9 cellular contexts compared by ENCODE assay signal in genomic region chr6:108689279-108690161, GRCh38.
A peak's percentile ranks its signal among the peaks of the same experiment; 100 is the strongest.
DNase-seq lines count a peak whose midpoint lies in the region; ATAC-seq and TF ChIP-seq lines count a peak whose summit lies in the region.
"Had no signal": no experiment of that assay in that cellular context is flagged by ENCODE, and none has a peak within 500 bp of the region (broad histone marks: within the 10 kb centered on the region; RNA-seq: fewer than 3 reads in every experiment).

No MANE protein-coding gene starts in this region.

- intact Hi-C loops in ascending aorta (cut with DNase I): loop anchor here (1.0 kb wide), 1 partner anchor 35 kb away; no protein-coding TSS in a partner anchor

- H3K36me3 ChIP-seq in ascending aorta (peaks cover 10 to 24% of the 10 kb centered on the region in 2 donors), thoracic aorta (no peaks in the 10 kb centered on the region)

- DNase-seq in HPDE6-E6E7 (ENCODE audit: extremely low spot score) (peak; percentile 99), ascending aorta (ENCODE audit: low spot score in 2 of 2) (peak; percentile 87 to 97), iPS-NIHi11 (ENCODE audit: low spot score) (peak; percentile 47), thoracic aorta (ENCODE audit: low spot score) (peak; percentile 77), NCI-H1417 treated with DMSO at 0.1 percent for 48 hours (lab: John Stamatoyannopoulos, UW) (no peak), dedifferentiated amniotic fluid mesenchymal stem cell (ENCODE audit: extremely low spot score) (no peak), COR-L47 (lab: John Stamatoyannopoulos, UW) (no peak)

- H3K4me3 ChIP-seq in ascending aorta (no peak overlapping the region), thoracic aorta (no peak overlapping the region)

- no peaks in the 10 kb centered on the region for H3K9me3 ChIP-seq in ascending aorta
- H3K9me3 ChIP-seq in thoracic aorta: no peaks in the 10 kb centered on the region

- H3K27ac ChIP-seq in ascending aorta (peak overlapping the region; percentile 69 to 70), thoracic aorta (peak overlapping the region; percentile 52 to 71)

- TF ChIP-seq CTCF in ascending aorta (IDR thresholded peaks at IDR 0.05) (no peak), thoracic aorta (IDR thresholded peaks at IDR 0.05) (no peak)

- peaks cover 26 to 51% of the 10 kb centered on the region in 2 donors for H3K4me1 ChIP-seq in ascending aorta
- peaks cover 39 to 60% of the 10 kb centered on the region in 2 donors for H3K4me1 ChIP-seq in thoracic aorta (ENCODE audit: control insufficient read depth in 1 of 2, low read depth in 2 of 2)

- H3K27me3 ChIP-seq in ascending aorta: no peaks in the 10 kb centered on the region
- no peaks in the 10 kb centered on the region for H3K27me3 ChIP-seq in thoracic aorta (replicated peaks; ENCODE audit: insufficient read depth)

- ATAC-seq in thoracic aorta (ENCODE audit: insufficient number of reproducible peaks, low FRiP score, low read depth) (peak; percentile 96), GM18868 (IDR thresholded peaks at IDR 0.05; ENCODE audit: unreplicated experiment) (no peak)
- ATAC-seq: Panc1 had no signal

Comparison
In these comparisons a context has a peak if more than half of its experiments do, and no peak if none do; other contexts are left out.
1. DNase-seq: peak in HPDE6-E6E7 (single experiment), ascending aorta (2 of 2), iPS-NIHi11 (single experiment) and thoracic aorta (single experiment); none in NCI-H1417 treated with DMSO at 0.1 percent for 48 hours (single experiment), dedifferentiated amniotic fluid mesenchymal stem cell (single experiment) and COR-L47 (single experiment).